17 cellular contexts compared by ENCODE assay signal in the genomic region with DNA sequence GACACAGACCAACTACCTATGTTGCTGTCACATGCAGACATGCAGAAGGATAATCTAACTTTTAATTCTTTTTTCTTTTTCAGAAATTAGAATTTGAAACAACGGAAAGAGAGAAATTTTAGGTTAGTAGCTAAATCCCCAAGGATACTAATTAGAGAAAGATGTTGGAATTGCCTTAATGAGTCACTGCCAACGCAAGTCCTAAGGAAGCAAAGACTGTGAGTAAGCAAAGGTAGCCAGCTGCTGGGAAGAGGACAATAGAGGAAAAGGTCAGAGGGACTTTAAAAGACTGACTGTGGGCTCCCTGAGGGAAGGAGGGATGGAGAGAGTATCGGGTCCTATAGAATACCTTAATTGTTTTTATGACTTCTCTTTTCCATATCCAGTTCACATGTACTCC.
A peak's percentile ranks its signal among the peaks of the same experiment; 100 is the strongest.
DNase-seq lines count a peak whose midpoint lies in the region; ATAC-seq and TF ChIP-seq lines count a peak whose summit lies in the region.
"Had no signal": no experiment of that assay in that cellular context is flagged by ENCODE, and none has a peak within 500 bp of the region (broad histone marks: within the 10 kb centered on the region; RNA-seq: fewer than 3 reads in every experiment).

No MANE protein-coding gene starts in this region.

- TF ChIP-seq POLR2A in breast epithelium (IDR thresholded peaks at IDR 0.05), result no peak

- H3K27me3 Mint-ChIP-seq in MCF 10A (ENCODE audit: insufficient read depth, unreplicated experiment), result no peaks in the 10 kb centered on the region
- H3K27me3 Mint-ChIP-seq: activated naive CD8-positive, alpha-beta T cell treated with anti-CD3 and anti-CD28 coated beads, Interleukin-2, amount 10 ng/mL, durations not matched to agents 7 days and 5 days had no signal

- H3K9me3 Mint-ChIP-seq in MCF 10A (ENCODE audit: unreplicated experiment), result peaks cover 8% of the 10 kb centered on the region
- H3K9me3 Mint-ChIP-seq: activated naive CD8-positive, alpha-beta T cell treated with anti-CD3 and anti-CD28 coated beads, Interleukin-2, amount 10 ng/mL, durations not matched to agents 7 days and 5 days; WTC11 had no signal

- intact Hi-C loops in MCF 10A (cut with micrococcal nuclease), result loop anchor here (1.0 to 10.0 kb wide), 3 partner anchors 19 to 803 kb away; no protein-coding TSS in a partner anchor
- intact Hi-C loops in breast epithelium (cut with DNase I; ENCODE audit: low total_unique reads), result no loop called here
- intact Hi-C loops in ascending aorta (cut with DNase I), result loop anchor here (1.0 to 5.0 kb wide), 6 partner anchors 19 to 881 kb away; no protein-coding TSS in a partner anchor

- no peaks in the 10 kb centered on the region for H3K36me3 ChIP-seq in breast epithelium
- H3K36me3 ChIP-seq in ascending aorta, result no peaks in the 10 kb centered on the region
- H3K36me3 ChIP-seq: thyroid gland had no signal

- H3K9me3 ChIP-seq in breast epithelium, result no peaks in the 10 kb centered on the region
- no peaks in the 10 kb centered on the region for H3K9me3 ChIP-seq in ascending aorta
- H3K9me3 ChIP-seq: thyroid gland had no signal

- peak overlapping the region; percentile 78 for H3K27ac Mint-ChIP-seq in MCF 10A (ENCODE audit: low read depth, unreplicated experiment)
- H3K27ac Mint-ChIP-seq: activated naive CD8-positive, alpha-beta T cell treated with anti-CD3 and anti-CD28 coated beads, Interleukin-2, amount 10 ng/mL, durations not matched to agents 7 days and 5 days; WTC11 had no signal

- H3K4me3 ChIP-seq in breast epithelium (no peak overlapping the region), ascending aorta (no peak overlapping the region), foreskin fibroblast (ENCODE audit: low read depth in 1 of 2, low read length in 2 of 2) (no peak overlapping the region)
- H3K4me3 ChIP-seq: thyroid gland had no signal

- CTCF ChIA-PET in MCF 10A (lab: Yijun Ruan, JAX), result interaction anchor here (0.6 to 6.5 kb wide), 4 partner anchors 21 to 1170 kb away, joined by 3 to 62 read pairs (median 4); no protein-coding TSS in a partner anchor

- DNase-seq in MCF 10A (ENCODE audit: unreplicated experiment) (peak; percentile 89), breast epithelium (ENCODE audit: low spot score in 2 of 2) (no peak), ascending aorta (ENCODE audit: low spot score in 2 of 2) (no peak), foreskin fibroblast (peak; percentile 87 to 92), amygdala (lab: John Stamatoyannopoulos, UW) (no peak), NCI-H1417 treated with DMSO at 0.1 percent for 48 hours (lab: John Stamatoyannopoulos, UW) (no peak)
- DNase-seq in activated CD4-positive, alpha-beta T cell treated with anti-CD3 and anti-CD28 coated beads, Interleukin-2, amount 50 U/mL, for 4 hours, result no peak
- DNase-seq: 8988T; activated CD8-positive, alpha-beta memory T cell treated with anti-CD3 and anti-CD28 coated beads, Interleukin-2, amount 50 U/mL, for 48 hours; activated naive CD8-positive, alpha-beta T cell treated with anti-CD3 and anti-CD28 coated beads, Interleukin-2, amount 10 ng/mL, durations not matched to agents 7 days and 5 days; effector CD8-positive, alpha-beta T cell; NCI-H2029 treated with DMSO at 0.1 percent for 48 hours; NK-92 treated with Interleukin-12 subunit alpha and Interleukin-12 subunit beta, amount 100 ng/mL, for 24 hours; stimulated activated CD4-positive, alpha-beta T cell treated with anti-CD3 and anti-CD28 coated beads, Interleukin-12 subunit alpha, Interleukin-12 subunit beta, amount 100 ng/mL, for 4 hours; thyroid gland had no signal

- peaks cover 41% of the 10 kb centered on the region for H3K4me1 Mint-ChIP-seq in MCF 10A (ENCODE audit: insufficient read depth, unreplicated experiment)
- H3K4me1 Mint-ChIP-seq: activated naive CD8-positive, alpha-beta T cell treated with anti-CD3 and anti-CD28 coated beads, Interleukin-2, amount 10 ng/mL, durations not matched to agents 7 days and 5 days had no signal

- H3K4me1 ChIP-seq in breast epithelium (no peaks in the 10 kb centered on the region), ascending aorta (peaks cover 0 to 6% of the 10 kb centered on the region in 2 donors)
- H3K4me1 ChIP-seq: thyroid gland had no signal

- no peaks in the 10 kb centered on the region for H3K36me3 Mint-ChIP-seq in MCF 10A (ENCODE audit: insufficient read depth, unreplicated experiment)
- H3K36me3 Mint-ChIP-seq: activated naive CD8-positive, alpha-beta T cell treated with anti-CD3 and anti-CD28 coated beads, Interleukin-2, amount 10 ng/mL, durations not matched to agents 7 days and 5 days; WTC11 had no signal

- H3K27me3 ChIP-seq in breast epithelium, result no peaks in the 10 kb centered on the region
- no peaks in the 10 kb centered on the region for H3K27me3 ChIP-seq in ascending aorta
- H3K27me3 ChIP-seq: thyroid gland had no signal

- TF ChIP-seq CTCF in MCF 10A (IDR thresholded peaks at IDR 0.05; ENCODE audit: unreplicated experiment), result no peak
- no peak for TF ChIP-seq CTCF in breast epithelium (IDR thresholded peaks at IDR 0.05)
- no peak for TF ChIP-seq CTCF in ascending aorta (IDR thresholded peaks at IDR 0.05)
- TF ChIP-seq CTCF in foreskin fibroblast (IDR thresholded peaks at IDR 0.05; ENCODE audit: low read depth, low read length), result no peak

- ATAC-seq in GM21381 (IDR thresholded peaks at IDR 0.05; ENCODE audit: unreplicated experiment), result no peak
- ATAC-seq: WTC11 had no signal

- BruUV-seq in MCF 10A (replicated peaks; lab: Mats Ljungman, UMichigan), result TSS peak; percentile 89

- H3K27ac ChIP-seq in breast epithelium, result no peak overlapping the region
- peak overlapping the region; percentile 57 to 67 for H3K27ac ChIP-seq in ascending aorta
- H3K27ac ChIP-seq: thyroid gland had no signal

- no peak overlapping the region for H3K4me3 Mint-ChIP-seq in MCF 10A (ENCODE audit: unreplicated experiment)
- H3K4me3 Mint-ChIP-seq: activated naive CD8-positive, alpha-beta T cell treated with anti-CD3 and anti-CD28 coated beads, Interleukin-2, amount 10 ng/mL, durations not matched to agents 7 days and 5 days; WTC11 had no signal

- POLR2A ChIA-PET in MCF 10A (lab: Yijun Ruan, JAX), result interaction anchor here (0.7 to 2.0 kb wide), 3 partner anchors 12 to 254 kb away, joined by 3 to 4 read pairs (median 4); no protein-coding TSS in a partner anchor

Comparison
In these comparisons a context has a peak if more than half of its experiments do, and no peak if none do; other contexts are left out.
1. DNase-seq: peak in MCF 10A (single experiment) and foreskin fibroblast (2 of 2); none in breast epithelium (0 of 2), ascending aorta (0 of 2), amygdala (0 of 56), activated CD4-positive, alpha-beta T cell treated with anti-CD3 and anti-CD28 coated beads, Interleukin-2, amount 50 U/mL, for 4 hours (0 of 2) and NCI-H1417 treated with DMSO at 0.1 percent for 48 hours (single experiment).
2. H3K27ac ChIP-seq: peak in ascending aorta (2 of 2); none in breast epithelium (0 of 2).